16 cellular contexts compared by ENCODE assay signal in the genomic region with DNA sequence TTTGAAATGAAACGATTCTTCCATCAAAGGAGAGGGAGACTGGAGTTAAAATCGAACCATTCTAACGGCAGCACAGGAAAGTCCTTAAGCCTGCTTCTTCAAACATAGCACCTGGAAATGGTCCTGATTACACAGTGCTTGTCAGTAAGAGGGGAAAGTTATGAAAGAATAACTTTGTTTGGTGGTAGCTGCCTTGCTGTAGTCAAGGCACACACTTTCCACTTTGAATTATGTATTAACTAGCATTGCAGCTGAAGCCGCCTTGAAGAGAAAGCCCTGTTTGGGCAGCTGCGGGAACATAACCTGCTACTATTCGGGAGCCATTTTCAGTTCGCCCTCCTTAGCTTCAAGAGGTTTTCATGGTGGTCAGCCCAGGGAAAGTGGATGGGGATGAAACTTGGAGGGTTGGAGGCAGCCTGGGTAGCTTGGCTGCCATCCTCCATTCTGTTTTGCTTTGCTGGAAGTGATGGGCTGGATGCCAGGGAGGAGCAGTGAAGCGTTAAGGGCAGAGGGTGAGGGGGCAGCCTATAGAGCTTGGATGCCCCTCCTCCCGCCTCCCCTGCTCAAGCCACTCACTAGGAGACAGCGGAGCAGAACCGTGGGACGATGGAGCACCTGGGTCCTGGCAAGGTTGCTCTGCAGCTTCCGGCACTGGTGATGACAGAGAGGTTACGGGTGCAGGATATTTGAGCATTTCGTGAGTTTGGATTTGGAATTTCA. TPM values are rescaled to one million over a fixed set of nuclear protein-coding genes. Genes with fewer than 3 reads are reported as not detected.
DNase-seq lines count a peak whose midpoint lies in the region; ATAC-seq and TF ChIP-seq lines count a peak whose summit lies in the region.
"Had no signal": no experiment of that assay in that cellular context is flagged by ENCODE, and none has a peak within 500 bp of the region (broad histone marks: within the 10 kb centered on the region; RNA-seq: fewer than 3 reads in every experiment).

No MANE protein-coding gene starts in this region.

- peaks cover 24% of the 10 kb centered on the region for H3F3A ChIP-seq in neural progenitor cell (ENCODE audit: low read depth)

- peaks cover 7% of the 10 kb centered on the region for H3K27me3 Mint-ChIP-seq in neural progenitor cell (ENCODE audit: insufficient read depth, low read depth)

- H3K4me3 ChIP-seq in astrocyte of the spinal cord (ENCODE audit: low read depth, low read length), result peak overlapping the region; percentile 12
- H3K4me3 ChIP-seq in neural progenitor cell, result no peak overlapping the region
- H3K4me3 ChIP-seq: heart left ventricle, K562, transverse colon had no signal

- DNase-seq in DMS 273 (lab: John Stamatoyannopoulos, UW; ENCODE audit: unreplicated experiment), result peak; percentile 71
- DNase-seq in DMS 273 treated with DMSO at 0.1 percent for 48 hours (lab: John Stamatoyannopoulos, UW), result no peak
- peak; percentile 63 for DNase-seq in NCI-H2029 treated with DMSO at 0.1 percent for 48 hours (lab: John Stamatoyannopoulos, UW)
- no peak for DNase-seq in astrocyte of the spinal cord (ENCODE audit: low read depth, low spot score)
- DNase-seq in neural progenitor cell (ENCODE audit: low spot score), result no peak
- DNase-seq in NCI-H128 (lab: John Stamatoyannopoulos, UW; ENCODE audit: unreplicated experiment), result no peak
- DNase-seq in AG08395 (ENCODE audit: low spot score), result no peak
- DNase-seq: activated CD8-positive, alpha-beta T cell treated with anti-CD3 and anti-CD28 coated beads, Interleukin-2, amount 10 ng/mL, durations not matched to agents 7 days and 5 days; activated naive CD4-positive, alpha-beta T cell treated with Interleukin-2 at 50 U/mL for 16 hours; central memory CD4-positive, alpha-beta T cell; NCI-H446 treated with DMSO at 0.1 percent for 48 hours; transverse colon had no signal

- TF ChIP-seq CTCF in astrocyte of the spinal cord (IDR thresholded peaks at IDR 0.05; ENCODE audit: low read depth, low read length), result no peak
- no peak for TF ChIP-seq CTCF in neural progenitor cell (IDR thresholded peaks at IDR 0.05)

- peaks cover 41% of the 10 kb centered on the region for H3K4me1 Mint-ChIP-seq in neural progenitor cell

- H2AFZ ChIP-seq in neural progenitor cell (replicated peaks), result peak overlapping the region; percentile 42

- H3K27ac Mint-ChIP-seq in neural progenitor cell, result peak overlapping the region; percentile 93
- H3K27ac Mint-ChIP-seq: activated CD8-positive, alpha-beta T cell treated with anti-CD3 and anti-CD28 coated beads, Interleukin-2, amount 10 ng/mL, durations not matched to agents 7 days and 5 days had no signal

- H3K36me3 ChIP-seq in neural progenitor cell, result no peaks in the 10 kb centered on the region
- H3K36me3 ChIP-seq: heart left ventricle, transverse colon had no signal

- H3K4me3 Mint-ChIP-seq in neural progenitor cell, result peak overlapping the region; percentile 66
- H3K4me3 Mint-ChIP-seq: activated CD8-positive, alpha-beta T cell treated with anti-CD3 and anti-CD28 coated beads, Interleukin-2, amount 10 ng/mL, durations not matched to agents 7 days and 5 days had no signal

- no peak overlapping the region for H3K27ac ChIP-seq in neural progenitor cell
- H3K27ac ChIP-seq: 22Rv1, heart left ventricle, transverse colon had no signal

- H3K9me3 ChIP-seq in neural progenitor cell (ENCODE audit: low read depth), result no peaks in the 10 kb centered on the region
- H3K9me3 ChIP-seq: heart left ventricle, transverse colon had no signal

- peak overlapping the region; percentile 31 for H3K4me2 ChIP-seq in neural progenitor cell

- no peaks in the 10 kb centered on the region for H3K9me3 Mint-ChIP-seq in neural progenitor cell

- H3K79me2 ChIP-seq in neural progenitor cell (ENCODE audit: low read depth), result no peaks in the 10 kb centered on the region

- H3K4me1 ChIP-seq in neural progenitor cell, result peaks cover 24% of the 10 kb centered on the region

- H3K27me3 ChIP-seq in neural progenitor cell, result peaks cover 3% of the 10 kb centered on the region

- no peak for ATAC-seq in HG03097 (IDR thresholded peaks at IDR 0.05; ENCODE audit: low FRiP score, unreplicated experiment)
- ATAC-seq: activated CD8-positive, alpha-beta T cell treated with anti-CD3 and anti-CD28 coated beads, Interleukin-2, amount 10 ng/mL, durations not matched to agents 7 days and 5 days; heart left ventricle; K562 had no signal

- no peak overlapping the region for H3K9ac ChIP-seq in neural progenitor cell

- no peaks in the 10 kb centered on the region for H3K36me3 Mint-ChIP-seq in neural progenitor cell

- in situ Hi-C loops in astrocyte of the spinal cord (cut with HindIII; ENCODE audit: low sequenced_read_pairs), result no loop called here

- H4K20me1 ChIP-seq in neural progenitor cell (ENCODE audit: low read depth), result no peaks in the 10 kb centered on the region

RNA-seq across cellular contexts. Expression of gene HAS3, which starts 5.2 kb away (rescaled TPM):
- 2.5 and 3.3 TPM in 2 replicates for total RNA-seq in neural progenitor cell (ENCODE audit: low replicate concordance)

RNA-seq across cellular contexts. Expression of gene CHTF8, which starts 32.2 kb away (rescaled TPM):
- total RNA-seq in neural progenitor cell (ENCODE audit: low replicate concordance), result 99.8 and 165 TPM in 2 replicates

RNA-seq across cellular contexts. Expression of gene UTP4, which starts 32.2 kb away (rescaled TPM):
- total RNA-seq in neural progenitor cell (ENCODE audit: low replicate concordance), result 13.3 and 15.9 TPM in 2 replicates

Comparison
In these comparisons a context has a peak if more than half of its experiments do, and no peak if none do; other contexts are left out.
1. DNase-seq: peak in DMS 273 (single experiment) and NCI-H2029 treated with DMSO at 0.1 percent for 48 hours (single experiment); none in DMS 273 treated with DMSO at 0.1 percent for 48 hours (single experiment), astrocyte of the spinal cord (single experiment), neural progenitor cell (single experiment), NCI-H128 (single experiment) and AG08395 (single experiment).